ENCODE assay signal across 12 cellular contexts in the genomic region with DNA sequence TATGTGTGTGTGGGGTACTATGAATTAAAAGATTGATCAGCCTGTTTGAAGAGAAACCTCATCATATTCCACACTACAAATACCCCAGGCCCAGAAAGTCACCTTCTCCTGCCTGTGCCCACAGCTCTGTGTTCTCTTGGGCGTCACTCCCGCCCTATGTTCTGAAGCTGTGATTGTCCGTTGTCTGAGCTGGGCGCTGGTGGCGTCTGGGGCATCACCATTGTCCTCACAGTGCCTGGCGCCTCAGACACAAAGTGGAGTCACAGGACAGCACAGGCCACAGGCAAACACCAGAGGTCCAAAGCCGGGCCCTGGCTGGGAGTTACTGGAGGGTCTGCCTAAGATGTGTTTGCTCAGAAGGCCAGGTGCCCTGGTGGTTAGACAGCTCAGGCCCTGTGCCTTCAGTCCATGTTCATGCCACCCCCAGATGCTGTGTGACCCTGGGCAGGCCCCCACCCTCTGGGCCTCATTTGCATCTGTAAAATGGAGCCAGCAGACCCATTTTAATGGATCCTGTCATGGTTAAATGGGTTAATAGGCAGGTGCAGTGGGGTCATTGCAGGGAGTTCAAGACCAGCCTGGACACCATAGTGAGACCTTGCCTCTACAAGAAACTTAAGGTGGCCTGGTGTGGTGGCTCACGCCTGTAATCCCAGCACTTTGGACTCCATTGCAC. TPM values are rescaled to one million over a fixed set of nuclear protein-coding genes. Genes with fewer than 3 reads are reported as not detected.
DNase-seq lines count a peak whose midpoint lies in the region; ATAC-seq and TF ChIP-seq lines count a peak whose summit lies in the region.
"Had no signal": no experiment of that assay in that cellular context is flagged by ENCODE, and none has a peak within 500 bp of the region (broad histone marks: within the 10 kb centered on the region; RNA-seq: fewer than 3 reads in every experiment).

No MANE protein-coding gene starts in this region.

- ATAC-seq in naive thymus-derived CD4-positive, alpha-beta T cell, result no peak
- ATAC-seq in upper lobe of right lung (no peak), GM21526 (IDR thresholded peaks at IDR 0.05; ENCODE audit: low FRiP score, unreplicated experiment) (no peak), GM21381 (IDR thresholded peaks at IDR 0.05; ENCODE audit: unreplicated experiment) (no peak), GM21528 (IDR thresholded peaks at IDR 0.05; ENCODE audit: low FRiP score, unreplicated experiment) (no peak)
- ATAC-seq: HCT116 had no signal

- H3K27me3 Mint-ChIP-seq in MCF 10A (ENCODE audit: insufficient read depth, unreplicated experiment), result no peaks in the 10 kb centered on the region
- no peaks in the 10 kb centered on the region for H3K27me3 Mint-ChIP-seq in naive thymus-derived CD4-positive, alpha-beta T cell

- TF ChIP-seq CTCF in MCF 10A (IDR thresholded peaks at IDR 0.05; ENCODE audit: unreplicated experiment), result no peak
- TF ChIP-seq CTCF in mammary epithelial cell (conservative IDR thresholded peaks at IDR 0.05 in 1 of 2, IDR thresholded peaks at IDR 0.05 in 1 of 2; ENCODE audit: extremely low read depth in 1 of 2, insufficient read depth in 1 of 2, low read depth in 1 of 2, low read length in 2 of 2), result no peak
- no peak for TF ChIP-seq CTCF in esophagus muscularis mucosa (IDR thresholded peaks at IDR 0.05)
- no peak for TF ChIP-seq CTCF in upper lobe of right lung (IDR thresholded peaks at IDR 0.05)

- intact Hi-C loops in MCF 10A (cut with micrococcal nuclease) (no loop called here), mammary epithelial cell (cut with micrococcal nuclease) (no loop called here), esophagus muscularis mucosa (cut with DNase I) (no loop called here), upper lobe of right lung (cut with DNase I) (no loop called here)
- intact Hi-C loops in naive thymus-derived CD4-positive, alpha-beta T cell (cut with micrococcal nuclease), result no loop called here

- no peaks in the 10 kb centered on the region for H4K20me1 ChIP-seq in mammary epithelial cell (ENCODE audit: insufficient read depth, low read length)

- H3K36me3 ChIP-seq in mammary epithelial cell (ENCODE audit: insufficient read depth, low read length) (no peaks in the 10 kb centered on the region), esophagus muscularis mucosa (no peaks in the 10 kb centered on the region), upper lobe of right lung (no peaks in the 10 kb centered on the region)
- no peaks in the 10 kb centered on the region for H3K36me3 ChIP-seq in naive thymus-derived CD4-positive, alpha-beta T cell (ENCODE audit: control insufficient read depth in 2 of 3, insufficient read depth in 3 of 3, low read length in 3 of 3)
- H3K36me3 ChIP-seq: BE2C had no signal

- H3K9me3 Mint-ChIP-seq in MCF 10A (ENCODE audit: unreplicated experiment), result no peaks in the 10 kb centered on the region
- peaks cover 0 to 1% (median 0%) of the 10 kb centered on the region in 11 donors for H3K9me3 Mint-ChIP-seq in naive thymus-derived CD4-positive, alpha-beta T cell

- POLR2A ChIA-PET in MCF 10A (lab: Yijun Ruan, JAX), result no interaction called here
- POLR2A ChIA-PET in naive thymus-derived CD4-positive, alpha-beta T cell (lab: Charles Lee), result interaction anchor here (1.5 kb wide), 1 partner anchor 35 kb away, joined by 5 read pairs; a partner anchor contains a TSS

- no peak overlapping the region for H3K9ac ChIP-seq in mammary epithelial cell (ENCODE audit: insufficient read depth, low read length)

- DNase-seq in MCF 10A (ENCODE audit: unreplicated experiment), result no peak
- DNase-seq in mammary epithelial cell, result no peak
- DNase-seq in esophagus muscularis mucosa (ENCODE audit: extremely low spot score), result no peak
- DNase-seq in naive thymus-derived CD4-positive, alpha-beta T cell, result no peak
- no peak for DNase-seq in upper lobe of right lung
- DNase-seq: BE2C; NCI-H2107; stimulated activated CD4-positive, alpha-beta T cell treated with anti-CD3 and anti-CD28 coated beads, Interleukin-4, amount 100 ng/mL, for 1 hour had no signal

- H3K27ac Mint-ChIP-seq in MCF 10A (ENCODE audit: low read depth, unreplicated experiment), result peak overlapping the region; percentile 61
- peak overlapping the region; percentile 71 to 100 (median 96) for H3K27ac Mint-ChIP-seq in naive thymus-derived CD4-positive, alpha-beta T cell

- CTCF ChIA-PET in MCF 10A (lab: Yijun Ruan, JAX) (no interaction called here), mammary epithelial cell (lab: Charles Lee; ENCODE audit: low non-redundant PET) (no interaction called here)
- CTCF ChIA-PET in naive thymus-derived CD4-positive, alpha-beta T cell (lab: Charles Lee), result no interaction called here

- no peak overlapping the region for H3K4me3 Mint-ChIP-seq in MCF 10A (ENCODE audit: unreplicated experiment)
- peak overlapping the region in 6 of 10 donors; percentile 6 to 50 (median 17) for H3K4me3 Mint-ChIP-seq in naive thymus-derived CD4-positive, alpha-beta T cell

- dilution Hi-C loops in mammary epithelial cell (cut with HindIII; ENCODE audit: low sequenced_read_pairs), result no loop called here

- no peak overlapping the region for H3K4me2 ChIP-seq in mammary epithelial cell (ENCODE audit: insufficient read depth, low read depth, low read length)

- no peak overlapping the region for H2AFZ ChIP-seq in mammary epithelial cell (ENCODE audit: low read depth, low read length)

- H3K4me1 ChIP-seq in mammary epithelial cell (ENCODE audit: insufficient read depth, low read length), result peaks cover 23% of the 10 kb centered on the region
- peaks cover 52 to 58% (median 53%) of the 10 kb centered on the region in 4 donors for H3K4me1 ChIP-seq in esophagus muscularis mucosa
- peaks cover 21 to 80% of the 10 kb centered on the region in 2 donors for H3K4me1 ChIP-seq in naive thymus-derived CD4-positive, alpha-beta T cell (ENCODE audit: control insufficient read depth in 2 of 2, insufficient read depth in 2 of 2, low read length in 2 of 2)
- H3K4me1 ChIP-seq in upper lobe of right lung, result peaks cover 68% of the 10 kb centered on the region

- no TSS peak for BruUV-seq in MCF 10A (replicated peaks; lab: Mats Ljungman, UMichigan)
- no TSS peak for BruUV-seq in mammary epithelial cell (replicated peaks; lab: Mats Ljungman, UMichigan)

- H3K4me3 ChIP-seq in mammary epithelial cell (replicated peaks in 1 of 3; ENCODE audit: insufficient read depth in 1 of 3, low read depth in 2 of 3, low read length in 3 of 3), result no peak overlapping the region
- H3K4me3 ChIP-seq in esophagus muscularis mucosa, result no peak overlapping the region
- H3K4me3 ChIP-seq in naive thymus-derived CD4-positive, alpha-beta T cell (ENCODE audit: low read length), result no peak overlapping the region
- H3K4me3 ChIP-seq in upper lobe of right lung, result no peak overlapping the region

- no peak overlapping the region for H3K27ac ChIP-seq in mammary epithelial cell (ENCODE audit: insufficient read depth, low read depth, low read length)
- peak overlapping the region in 3 of 4 donors; percentile 33 to 72 (median 68) for H3K27ac ChIP-seq in esophagus muscularis mucosa (replicated peaks in 1 of 4)
- peak overlapping the region; percentile 41 for H3K27ac ChIP-seq in naive thymus-derived CD4-positive, alpha-beta T cell (ENCODE audit: low read depth, low read length)
- H3K27ac ChIP-seq in upper lobe of right lung, result peak overlapping the region; percentile 85

- 94% methylated on average over 7 of the region's 8 CpGs for WGBS in mammary epithelial cell (ENCODE audit: low coverage, missing lambda C conversion rate)
- 100% methylated on average over 1 of the region's 8 CpGs for WGBS in esophagus muscularis mucosa

- no peak for TF ChIP-seq POLR2A in esophagus muscularis mucosa (IDR thresholded peaks at IDR 0.05; ENCODE audit: low read depth)

- H3K36me3 Mint-ChIP-seq in MCF 10A (ENCODE audit: insufficient read depth, unreplicated experiment), result peaks cover 7% of the 10 kb centered on the region
- H3K36me3 Mint-ChIP-seq in naive thymus-derived CD4-positive, alpha-beta T cell, result peaks cover 0 to 20% (median 0%) of the 10 kb centered on the region in 5 donors

- in situ Hi-C loops in mammary epithelial cell (cut with MboI; ENCODE audit: low sequenced_read_pairs in 2 of 2), result no loop called here

- no peaks in the 10 kb centered on the region for H3K27me3 ChIP-seq in mammary epithelial cell (ENCODE audit: insufficient read depth, low read length)
- H3K27me3 ChIP-seq in esophagus muscularis mucosa, result no peaks in the 10 kb centered on the region
- H3K27me3 ChIP-seq in naive thymus-derived CD4-positive, alpha-beta T cell (ENCODE audit: control insufficient read depth in 2 of 2, insufficient read depth in 2 of 2, low read length in 2 of 2), result no peaks in the 10 kb centered on the region
- H3K27me3 ChIP-seq in upper lobe of right lung, result no peaks in the 10 kb centered on the region
- H3K27me3 ChIP-seq: BE2C had no signal

- peaks cover 95% of the 10 kb centered on the region for H3K79me2 ChIP-seq in mammary epithelial cell (ENCODE audit: insufficient read depth, low read length)

- no peak for TF ChIP-seq EP300 in esophagus muscularis mucosa (IDR thresholded peaks at IDR 0.05)

- peaks cover 33% of the 10 kb centered on the region for H3K4me1 Mint-ChIP-seq in MCF 10A (ENCODE audit: insufficient read depth, unreplicated experiment)
- peaks cover 54 to 97% (median 83%) of the 10 kb centered on the region in 7 donors for H3K4me1 Mint-ChIP-seq in naive thymus-derived CD4-positive, alpha-beta T cell

- H3K9me3 ChIP-seq in mammary epithelial cell (replicated peaks; ENCODE audit: insufficient read depth, low read length) (no peaks in the 10 kb centered on the region), esophagus muscularis mucosa (no peaks in the 10 kb centered on the region), upper lobe of right lung (no peaks in the 10 kb centered on the region)
- no peaks in the 10 kb centered on the region for H3K9me3 ChIP-seq in naive thymus-derived CD4-positive, alpha-beta T cell (ENCODE audit: control insufficient read depth in 2 of 3, low read length in 3 of 3)
- H3K9me3 ChIP-seq: BE2C had no signal

RNA-seq across cellular contexts. Expression of a gene that starts 34.5 kb away (rescaled TPM):
- total RNA-seq in MCF 10A (2022) (114 and 125 TPM in 2 replicates), mammary epithelial cell (100 to 1,000 TPM in 1 of 2 donors, 10 to 100 TPM in 1; 95.9 to 125 TPM), esophagus muscularis mucosa (100 to 1,000 TPM in 1 of 4 donors, 10 to 100 TPM in 3; 73.6 to 115 (median 93.7) TPM), upper lobe of right lung (280 TPM)
- 60.2 TPM for polyA plus RNA-seq in mammary epithelial cell
- 219 TPM for polyA minus RNA-seq in mammary epithelial cell
- 100 to 1,000 TPM; 238 to 340 (median 269) TPM for total RNA-seq in naive thymus-derived CD4-positive, alpha-beta T cell
- 100 to 1,000 TPM in 1 of 2 donors, 10 to 100 TPM in 1; 49.1 to 111 TPM for polyA plus RNA-seq in naive thymus-derived CD4-positive, alpha-beta T cell

RNA-seq across cellular contexts. Expression of a gene that starts 51.1 kb away (rescaled TPM):
- total RNA-seq in MCF 10A (2022) (57.5 and 71.3 TPM in 2 replicates), mammary epithelial cell (10 to 100 TPM; 22.2 to 42.7 TPM), esophagus muscularis mucosa (10 to 100 TPM; 19.9 to 34.9 (median 25.4) TPM), upper lobe of right lung (30.3 TPM)
- 35.4 TPM for polyA plus RNA-seq in mammary epithelial cell
- polyA minus RNA-seq in mammary epithelial cell, result 5.5 TPM
- total RNA-seq in naive thymus-derived CD4-positive, alpha-beta T cell, result 10 to 100 TPM; 36.1 to 63.4 (median 54.9) TPM
- polyA plus RNA-seq in naive thymus-derived CD4-positive, alpha-beta T cell, result 10 to 100 TPM; 38.0 to 41.8 TPM
